Comparison of ENCODE assay signal across 18 cellular contexts in genomic region chr13:20403826-20404225, GRCh38.
"Had no signal": no experiment of that assay in that cellular context is flagged by ENCODE, and none has a peak within 500 bp of the region (broad histone marks: within the 10 kb centered on the region; RNA-seq: fewer than 3 reads in every experiment).

No MANE protein-coding gene starts in this region.

- ATAC-seq: activated CD4-positive, CD25-positive, alpha-beta regulatory T cell treated with anti-CD3 and anti-CD28 coated beads, Interleukin-2, amount 50 U/mL, for 24 hours; activated CD8-positive, alpha-beta T cell treated with anti-CD3 and anti-CD28 coated beads for 36 hours; activated T-helper 17 cell treated with anti-CD3 and anti-CD28 coated beads, Interleukin-2, amount 50 U/mL, for 72 hours; PC-3 had no signal

- H3K27me3 ChIP-seq: cardiac muscle cell had no signal

- H3K4me3 ChIP-seq: cardiac muscle cell had no signal

- H3K36me3 ChIP-seq: cardiac muscle cell had no signal

- FAIRE-seq: astrocyte, RCC 7860 had no signal

- DNase-seq: activated CD4-positive, alpha-beta T cell treated with anti-CD3 and anti-CD28 coated beads for 4 hours; activated CD8-positive, alpha-beta T cell treated with anti-CD3 and anti-CD28 coated beads for 36 hours; activated gamma-delta T cell; activated naive CD4-positive, alpha-beta T cell treated with anti-CD3 and anti-CD28 coated beads for 36 hours; amygdala; KG1; NCI-H1048; NCI-H1930; NCI-H2107; NCI-H446; NCI-H524; PC-3; SHP77 treated with DMSO at 0.1 percent for 48 hours had no signal

- H3K27ac ChIP-seq: cardiac muscle cell had no signal
